ENCODE assay signal across 35 cellular contexts in genomic region chr20:10368702-10369041, GRCh38.
"Had no signal": no experiment of that assay in that cellular context is flagged by ENCODE, and none has a peak within 500 bp of the region (broad histone marks: within the 10 kb centered on the region; RNA-seq: fewer than 3 reads in every experiment).

No MANE protein-coding gene starts in this region.

- H3K9me3 Mint-ChIP-seq: activated CD4-positive, alpha-beta memory T cell treated with anti-CD3 and anti-CD28 coated beads, Interleukin-2, amount 10 ng/mL, durations not matched to agents 7 days and 5 days; activated T-cell treated with anti-CD3 and anti-CD28 coated beads, Interleukin-2, amount 50 U/mL, for 24 hours; activated T-cell treated with anti-CD3 and anti-CD28 coated beads, Interleukin-2, amount 50 U/mL, for 72 hours; central memory CD8-positive, alpha-beta T cell had no signal

- ATAC-seq: activated CD4-positive, alpha-beta T cell treated with anti-CD3 and anti-CD28 coated beads for 36 hours; activated T-cell treated with anti-CD3 and anti-CD28 coated beads, Interleukin-2, amount 50 U/mL, for 72 hours; foreskin keratinocyte; gastrocnemius medialis; heart left ventricle; T-helper 17 cell had no signal

- H3K36me3 Mint-ChIP-seq: activated naive CD8-positive, alpha-beta T cell had no signal

- DNase-seq: activated CD4-positive, alpha-beta memory T cell treated with anti-CD3 and anti-CD28 coated beads, Interleukin-2, amount 10 ng/mL, durations not matched to agents 7 days and 5 days; activated CD4-positive, alpha-beta T cell treated with anti-CD3 and anti-CD28 coated beads for 36 hours; activated CD4-positive, alpha-beta T cell treated with anti-CD3 and anti-CD28 coated beads, Interleukin-2, amount 10 ng/mL, durations not matched to agents 24 days and 14 days; activated CD4-positive, CD25-positive, alpha-beta regulatory T cell; activated CD4-positive, CD25-positive, alpha-beta regulatory T cell treated with anti-CD3 and anti-CD28 coated beads, Interleukin-2, amount 50 U/mL, for 72 hours; activated CD8-positive, alpha-beta memory T cell treated with anti-CD3 and anti-CD28 coated beads, Interleukin-2, amount 50 U/mL, for 48 hours; activated effector memory CD4-positive, alpha-beta T cell treated with Interleukin-2 at 50 U/mL for 16 hours; activated gamma-delta T cell treated with Interleukin-2 at 50 U/mL for 16 hours; activated naive CD4-positive, alpha-beta T cell treated with anti-CD3 and anti-CD28 coated beads, Interleukin-2, amount 50 U/mL, for 16 hours; activated naive CD4-positive, alpha-beta T cell treated with Interleukin-2 at 50 U/mL for 16 hours; activated T-cell treated with anti-CD3 and anti-CD28 coated beads for 4 hours; activated T-cell treated with anti-CD3 and anti-CD28 coated beads, Interleukin-2, amount 50 U/mL, for 24 hours; activated T-cell treated with anti-CD3 and anti-CD28 coated beads, Interleukin-2, amount 50 U/mL, for 72 hours; amniotic stem cell; anterior cingulate cortex; brain microvascular endothelial cell; dorsolateral prefrontal cortex; effector memory CD4-positive, alpha-beta T cell; erythroblast; foreskin keratinocyte; gastrocnemius medialis; glutamatergic neuron; heart left ventricle; T-helper 1 cell; T-helper 17 cell; T1000; WERI-Rb-1 had no signal

- H3K9me3 ChIP-seq: esophagus muscularis mucosa, gastrocnemius medialis had no signal

- H3K27ac ChIP-seq: brain microvascular endothelial cell, coronary artery, dorsolateral prefrontal cortex, esophagus muscularis mucosa, foreskin keratinocyte, gastrocnemius medialis, heart left ventricle, WERI-Rb-1 had no signal

- H3K27ac Mint-ChIP-seq: activated CD4-positive, alpha-beta memory T cell treated with anti-CD3 and anti-CD28 coated beads, Interleukin-2, amount 10 ng/mL, durations not matched to agents 7 days and 5 days; activated CD4-positive, alpha-beta T cell treated with anti-CD3 and anti-CD28 coated beads for 36 hours; activated CD4-positive, alpha-beta T cell treated with anti-CD3 and anti-CD28 coated beads, Interleukin-2, amount 10 ng/mL, durations not matched to agents 24 days and 14 days; activated naive CD8-positive, alpha-beta T cell; activated T-cell treated with anti-CD3 and anti-CD28 coated beads, Interleukin-2, amount 50 U/mL, for 24 hours; activated T-cell treated with anti-CD3 and anti-CD28 coated beads, Interleukin-2, amount 50 U/mL, for 72 hours; dendritic cell treated with granulocyte-macrophage colony-stimulating factor and Interleukin-4, amounts not matched to agents 40 ng/mL and 50 ng/mL, for 4 days; T-helper 17 cell; T-helper 2 cell treated with Interferon-gamma antibody and Interleukin-4, amounts not matched to agents 5 μg/mL and 100 μg/mL, for 36 hours had no signal

- H3K27me3 ChIP-seq: brain microvascular endothelial cell, dorsolateral prefrontal cortex, esophagus muscularis mucosa, gastrocnemius medialis, heart left ventricle had no signal

- FAIRE-seq: astrocyte, bronchial epithelial cell had no signal

- H3K4me3 ChIP-seq: coronary artery, dorsolateral prefrontal cortex, esophagus muscularis mucosa, gastrocnemius medialis, heart left ventricle had no signal

- H3K36me3 ChIP-seq: brain microvascular endothelial cell, esophagus muscularis mucosa, gastrocnemius medialis, heart left ventricle, WERI-Rb-1 had no signal

- H3K4me1 Mint-ChIP-seq: activated CD4-positive, alpha-beta T cell treated with anti-CD3 and anti-CD28 coated beads for 36 hours; central memory CD8-positive, alpha-beta T cell; T-helper 17 cell had no signal

- H3K4me1 ChIP-seq: esophagus muscularis mucosa, foreskin keratinocyte, gastrocnemius medialis had no signal

- H3K4me3 Mint-ChIP-seq: activated CD4-positive, alpha-beta memory T cell treated with anti-CD3 and anti-CD28 coated beads, Interleukin-2, amount 10 ng/mL, durations not matched to agents 7 days and 5 days; activated CD4-positive, alpha-beta T cell treated with anti-CD3 and anti-CD28 coated beads for 36 hours; activated CD4-positive, alpha-beta T cell treated with anti-CD3 and anti-CD28 coated beads, Interleukin-2, amount 10 ng/mL, durations not matched to agents 24 days and 14 days; activated naive CD8-positive, alpha-beta T cell; activated T-cell treated with anti-CD3 and anti-CD28 coated beads, Interleukin-2, amount 50 U/mL, for 24 hours; activated T-cell treated with anti-CD3 and anti-CD28 coated beads, Interleukin-2, amount 50 U/mL, for 72 hours; central memory CD8-positive, alpha-beta T cell; dendritic cell treated with granulocyte-macrophage colony-stimulating factor and Interleukin-4, amounts not matched to agents 40 ng/mL and 50 ng/mL, for 4 days; T-helper 17 cell; T-helper 2 cell treated with Interferon-gamma antibody and Interleukin-4, amounts not matched to agents 5 μg/mL and 100 μg/mL, for 36 hours had no signal
